ENCODE assay signal across 14 cellular contexts in the genomic region with DNA sequence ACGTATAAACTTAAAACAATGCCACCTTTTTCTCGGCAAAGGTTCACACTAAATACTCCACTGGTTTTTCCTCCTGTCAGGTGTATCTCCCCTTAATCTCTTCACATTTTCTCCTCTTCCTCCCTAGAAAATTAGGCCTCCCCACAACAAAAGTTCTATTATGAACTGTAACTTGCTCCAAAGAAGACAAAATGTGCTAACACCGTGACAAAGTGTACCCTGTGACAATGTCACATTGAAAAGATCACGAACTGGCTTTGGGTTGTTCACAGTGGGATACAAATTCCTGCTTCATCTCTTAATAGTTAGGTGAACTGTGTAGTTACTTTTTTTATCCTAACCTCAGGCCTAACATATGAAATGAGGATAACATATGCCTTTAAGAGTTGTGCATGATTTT. TPM values are rescaled to one million over a fixed set of nuclear protein-coding genes. Genes with fewer than 3 reads are reported as not detected.
A peak's percentile ranks its signal among the peaks of the same experiment; 100 is the strongest.
DNase-seq lines count a peak whose midpoint lies in the region; ATAC-seq and TF ChIP-seq lines count a peak whose summit lies in the region.
"Had no signal": no experiment of that assay in that cellular context is flagged by ENCODE, and none has a peak within 500 bp of the region (broad histone marks: within the 10 kb centered on the region; RNA-seq: fewer than 3 reads in every experiment).

No MANE protein-coding gene starts in this region.

- TF ChIP-seq CTCF in Calu3 (IDR thresholded peaks at IDR 0.05; ENCODE audit: unreplicated experiment) (no peak), HFFc6 (IDR thresholded peaks at IDR 0.05) (no peak), mesothelial cell of epicardium (IDR thresholded peaks at IDR 0.05; ENCODE audit: unreplicated experiment) (no peak)

- CTCF ChIA-PET in Calu3 (lab: Charles Lee), result no interaction called here

- H3K36me3 Mint-ChIP-seq in Calu3 (ENCODE audit: insufficient read depth, unreplicated experiment) (peaks cover 73% of the 10 kb centered on the region), HFFc6 (ENCODE audit: low read depth) (peaks cover 31% of the 10 kb centered on the region), mesothelial cell of epicardium (no peaks in the 10 kb centered on the region)
- peaks cover 2% of the 10 kb centered on the region for H3K36me3 Mint-ChIP-seq in activated naive CD8-positive, alpha-beta T cell

- H3K4me3 Mint-ChIP-seq in Calu3 (ENCODE audit: low read depth, unreplicated experiment) (peak overlapping the region; percentile 58), HFFc6 (no peak overlapping the region), mesothelial cell of epicardium (no peak overlapping the region)
- H3K4me3 Mint-ChIP-seq in activated naive CD8-positive, alpha-beta T cell, result no peak overlapping the region

- peak overlapping the region; percentile 52 for H3K27ac Mint-ChIP-seq in Calu3 (ENCODE audit: unreplicated experiment)
- peak overlapping the region; percentile 52 for H3K27ac Mint-ChIP-seq in HFFc6
- H3K27ac Mint-ChIP-seq in activated naive CD8-positive, alpha-beta T cell, result peak overlapping the region; percentile 65
- H3K27ac Mint-ChIP-seq in mesothelial cell of epicardium, result peak overlapping the region; percentile 8

- H3K9me3 Mint-ChIP-seq in Calu3 (ENCODE audit: low read depth, unreplicated experiment) (no peaks in the 10 kb centered on the region), HFFc6 (no peaks in the 10 kb centered on the region), mesothelial cell of epicardium (no peaks in the 10 kb centered on the region)
- H3K9me3 Mint-ChIP-seq in activated naive CD8-positive, alpha-beta T cell (ENCODE audit: low read depth), result no peaks in the 10 kb centered on the region

- BruUV-seq in Calu3 (replicated peaks; lab: Mats Ljungman, UMichigan), result no TSS peak

- ATAC-seq in GM21515 (IDR thresholded peaks at IDR 0.05; ENCODE audit: unreplicated experiment), result no peak
- no peak for ATAC-seq in esophagus mucosa
- ATAC-seq in HG02870 (IDR thresholded peaks at IDR 0.05; ENCODE audit: unreplicated experiment), result no peak

- no peak for DNase-seq in Calu3
- no peak for DNase-seq in HFFc6
- DNase-seq in mesothelial cell of epicardium (ENCODE audit: low spot score in 2 of 2, unreplicated experiment in 2 of 2), result no peak
- no peak for DNase-seq in nucleus accumbens (lab: John Stamatoyannopoulos, UW)
- DNase-seq: activated T-cell treated with anti-CD3 and anti-CD28 coated beads, Interleukin-2, amount 50 U/mL, for 1 hour; hippocampal formation; NCI-H1092 treated with DMSO at 0.1 percent for 48 hours; sigmoid colon; stimulated activated CD4-positive, alpha-beta T cell treated with anti-CD3 and anti-CD28 coated beads, Interleukin-4, amount 100 ng/mL, for 1 hour; WERI-Rb-1 had no signal

- H3K4me1 Mint-ChIP-seq in Calu3 (ENCODE audit: low read depth, unreplicated experiment) (peaks cover 50% of the 10 kb centered on the region), HFFc6 (ENCODE audit: low read depth) (peaks cover 63% of the 10 kb centered on the region), mesothelial cell of epicardium (peaks cover 55% of the 10 kb centered on the region)
- peaks cover 59% of the 10 kb centered on the region for H3K4me1 Mint-ChIP-seq in activated naive CD8-positive, alpha-beta T cell (ENCODE audit: low read depth)

- no peaks in the 10 kb centered on the region for H3K27me3 Mint-ChIP-seq in Calu3 (ENCODE audit: unreplicated experiment)
- no peaks in the 10 kb centered on the region for H3K27me3 Mint-ChIP-seq in HFFc6 (ENCODE audit: insufficient read depth)
- no peaks in the 10 kb centered on the region for H3K27me3 Mint-ChIP-seq in activated naive CD8-positive, alpha-beta T cell
- no peaks in the 10 kb centered on the region for H3K27me3 Mint-ChIP-seq in mesothelial cell of epicardium (ENCODE audit: low read depth)

- intact Hi-C loops in Calu3 (cut with micrococcal nuclease; ENCODE audit: unreplicated experiment), result no loop called here

RNA-seq across cellular contexts. Expression of a gene that starts 6.0 kb away (rescaled TPM):
- total RNA-seq in Calu3 (2022) (242 and 276 TPM in 2 replicates), mesothelial cell of epicardium (280 to 304 TPM (median 289 TPM) in 3 replicates), esophagus mucosa (99.3 TPM)
- total RNA-seq in HFFc6 (2021; fragmentation: NEBNext Ultra II Directional; extraction: Animal tissue kit (Norgen Biotek cat#: 25700)), result 100 to 1,000 TPM; 187 to 259 (median 222) TPM

RNA-seq across cellular contexts. Expression of a gene that starts 31.3 kb away (rescaled TPM):
- total RNA-seq in Calu3 (2022), result 27.1 and 29.5 TPM in 2 replicates
- 10 to 100 TPM; 10.6 to 13.0 (median 11.5) TPM for total RNA-seq in HFFc6 (2021; fragmentation: NEBNext Ultra II Directional; extraction: Animal tissue kit (Norgen Biotek cat#: 25700))
- 8.7 to 10.4 TPM (median 8.7 TPM) in 3 replicates for total RNA-seq in mesothelial cell of epicardium
- 7.0 TPM for total RNA-seq in esophagus mucosa

Comparison
In these comparisons a context has a peak if more than half of its experiments do, and no peak if none do; other contexts are left out.
1. H3K27ac Mint-ChIP-seq: peak in every context shown above with its lines; median percentile 65 in activated naive CD8-positive, alpha-beta T cell; 52 in Calu3; 52 in HFFc6; 8 in mesothelial cell of epicardium.